In the genomic region with DNA sequence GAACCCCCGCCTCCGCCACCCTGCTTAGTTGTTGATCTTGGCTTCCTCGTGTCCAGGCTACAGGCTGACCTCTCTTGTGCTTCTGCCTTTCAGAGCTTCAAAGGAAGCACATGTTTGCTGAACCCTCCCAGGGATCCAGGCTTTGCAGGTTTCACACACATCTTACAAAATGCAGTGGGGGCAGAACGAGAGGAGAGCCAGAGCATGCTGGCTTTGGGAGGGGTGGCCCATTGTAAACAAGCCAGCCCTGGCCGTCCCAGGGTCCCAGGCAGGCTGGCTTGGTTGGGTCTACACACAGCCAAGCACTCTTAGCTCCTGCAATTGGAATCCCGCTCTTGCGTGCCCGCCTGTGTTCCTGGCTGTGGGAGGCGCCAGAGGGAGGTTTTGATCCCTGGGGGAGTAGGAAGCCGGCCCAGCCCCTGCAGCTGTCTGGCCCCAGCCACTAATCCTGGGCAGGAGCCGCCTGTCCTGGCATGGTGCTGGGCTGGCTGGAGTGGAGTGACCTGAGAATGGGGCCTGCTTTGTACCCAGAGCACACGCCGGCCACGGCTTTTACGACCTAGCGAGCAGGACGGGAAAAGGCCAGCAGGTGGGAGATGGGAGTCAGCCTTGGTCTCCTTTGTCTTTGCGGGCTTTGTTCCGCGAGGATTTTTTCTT, we compare ENCODE assay signal across 10 cellular contexts. TPM values are rescaled to one million over a fixed set of nuclear protein-coding genes. Genes with fewer than 3 reads are reported as not detected.
DNase-seq lines count a peak whose midpoint lies in the region; ATAC-seq and TF ChIP-seq lines count a peak whose summit lies in the region.
"Had no signal": no experiment of that assay in that cellular context is flagged by ENCODE, and none has a peak within 500 bp of the region (broad histone marks: within the 10 kb centered on the region; RNA-seq: fewer than 3 reads in every experiment).

No MANE protein-coding gene starts in this region.

- H3K36me3 ChIP-seq in Caco-2 (ENCODE audit: control insufficient read depth, insufficient read depth, low read length) = no peaks in the 10 kb centered on the region
- H3K36me3 ChIP-seq: left lung had no signal

- peak overlapping the region; percentile 52 for H3K27ac Mint-ChIP-seq in Caco-2 (ENCODE audit: unreplicated experiment)
- H3K27ac Mint-ChIP-seq in nephron = peak overlapping the region; percentile 63 to 84 (median 74)
- H3K27ac Mint-ChIP-seq: activated T-helper 1 cell treated with anti-CD3 and anti-CD28 coated beads, Interleukin-12 subunit alpha, Interleukin-12 subunit beta, Interleukin-2, Interleukin-4 antibody, amounts not matched to agents 30 ng/mL and 10 ng/mL and 1 ng/mL, durations not matched to agents 14 hours and 24 hours and 36 hours had no signal

- POLR2A ChIA-PET in Caco-2 (lab: Charles Lee) = no interaction called here

- H3K4me3 ChIP-seq in Caco-2 (ENCODE audit: low read depth, low read length) (no peak overlapping the region), fibroblast of the aortic adventitia (ENCODE audit: low read depth, low read length) (no peak overlapping the region)
- H3K4me3 ChIP-seq: left lung had no signal

- H3K4me1 Mint-ChIP-seq in Caco-2 (ENCODE audit: low read depth, unreplicated experiment) = peaks cover 40% of the 10 kb centered on the region
- H3K4me1 Mint-ChIP-seq in nephron = peaks cover 87% of the 10 kb centered on the region

- no peaks in the 10 kb centered on the region for H3K9me3 ChIP-seq in Caco-2
- H3K9me3 ChIP-seq: left lung had no signal

- H3K27me3 Mint-ChIP-seq in Caco-2 (ENCODE audit: insufficient read depth, unreplicated experiment) (no peaks in the 10 kb centered on the region), nephron (ENCODE audit: low read depth) (peaks cover 6% of the 10 kb centered on the region)

- H3K4me1 ChIP-seq in Caco-2 = peaks cover 89% of the 10 kb centered on the region

- H3K9me3 Mint-ChIP-seq in Caco-2 (ENCODE audit: unreplicated experiment) (peaks cover under 1% of the 10 kb centered on the region), nephron (no peaks in the 10 kb centered on the region)
- H3K9me3 Mint-ChIP-seq: activated T-helper 1 cell treated with anti-CD3 and anti-CD28 coated beads, Interleukin-12 subunit alpha, Interleukin-12 subunit beta, Interleukin-2, Interleukin-4 antibody, amounts not matched to agents 30 ng/mL and 10 ng/mL and 1 ng/mL, durations not matched to agents 14 hours and 24 hours and 36 hours had no signal

- ATAC-seq in HG03439 (IDR thresholded peaks at IDR 0.05; ENCODE audit: unreplicated experiment) = no peak
- ATAC-seq: left lung had no signal

- peak in 1 of 2 experiments; percentile 19 for TF ChIP-seq CTCF in Caco-2 (IDR thresholded peaks at IDR 0.05; ENCODE audit: insufficient read depth in 1 of 2, low read depth in 1 of 2, low read length in 1 of 2, severe bottlenecking in 1 of 2, unreplicated experiment in 1 of 2)
- TF ChIP-seq CTCF in fibroblast of the aortic adventitia (IDR thresholded peaks at IDR 0.05; ENCODE audit: insufficient read depth, low read length) = no peak
- peak in 2 of 3 experiments; percentile 23 to 38 for TF ChIP-seq CTCF in nephron (IDR thresholded peaks at IDR 0.05; ENCODE audit: unreplicated experiment in 3 of 3)

- H3K4me3 Mint-ChIP-seq in Caco-2 (ENCODE audit: unreplicated experiment) (peak overlapping the region; percentile 40), nephron (peak overlapping the region; percentile 24 to 62 (median 47))
- H3K4me3 Mint-ChIP-seq: activated T-helper 1 cell treated with anti-CD3 and anti-CD28 coated beads, Interleukin-12 subunit alpha, Interleukin-12 subunit beta, Interleukin-2, Interleukin-4 antibody, amounts not matched to agents 30 ng/mL and 10 ng/mL and 1 ng/mL, durations not matched to agents 14 hours and 24 hours and 36 hours had no signal

- CTCF ChIA-PET in Caco-2 (lab: Charles Lee) = interaction anchor here (0.8 to 1.4 kb wide), 2 partner anchors 93 to 102 kb away, joined by 3 to 7 read pairs; no protein-coding TSS in a partner anchor

- DNase-seq in Caco-2 (peak; percentile 56 to 59), NCI-H524 treated with DMSO at 0.1 percent for 48 hours (lab: John Stamatoyannopoulos, UW) (peak; percentile 35), fibroblast of the aortic adventitia (ENCODE audit: low read depth) (peak; percentile 43), GM19240 (ENCODE audit: insufficient read length, low spot score) (no peak), posterior vena cava (ENCODE audit: low spot score) (no peak), GOT3 (lab: John Stamatoyannopoulos, UW) (no peak)

- peaks cover 18% of the 10 kb centered on the region for H3K36me3 Mint-ChIP-seq in Caco-2 (ENCODE audit: insufficient read depth, unreplicated experiment)
- peaks cover 21% of the 10 kb centered on the region for H3K36me3 Mint-ChIP-seq in nephron (ENCODE audit: low read depth)

- intact Hi-C loops in Caco-2 (cut with micrococcal nuclease; ENCODE audit: unreplicated experiment) (loop anchor here (5.0 kb wide), 3 partner anchors 52 to 328 kb away; no protein-coding TSS in a partner anchor), posterior vena cava (cut with DNase I) (no loop called here)

- H3K27me3 ChIP-seq in Caco-2 (replicated peaks; ENCODE audit: control insufficient read depth, insufficient read depth, low read length) = no peaks in the 10 kb centered on the region
- H3K27me3 ChIP-seq: left lung had no signal

- no TSS peak for BruUV-seq in Caco-2 (replicated peaks; lab: Mats Ljungman, UMichigan)

RNA-seq across cellular contexts. Expression of gene SH3BP4, which starts 53.9 kb away (rescaled TPM):
- total RNA-seq in Caco-2 (2022) (29.1 and 29.9 TPM in 2 replicates), fibroblast of the aortic adventitia (ENCODE audit: low replicate concordance) (32.2 and 49.7 TPM in 2 replicates), posterior vena cava (10 to 100 TPM; 17.5 to 19.2 TPM)

Comparison
In these comparisons a context has a peak if more than half of its experiments do, and no peak if none do; other contexts are left out.
1. DNase-seq: peak in Caco-2 (2 of 2), NCI-H524 treated with DMSO at 0.1 percent for 48 hours (single experiment) and fibroblast of the aortic adventitia (single experiment); none in GM19240 (single experiment), posterior vena cava (single experiment) and GOT3 (single experiment).